In the genomic region with DNA sequence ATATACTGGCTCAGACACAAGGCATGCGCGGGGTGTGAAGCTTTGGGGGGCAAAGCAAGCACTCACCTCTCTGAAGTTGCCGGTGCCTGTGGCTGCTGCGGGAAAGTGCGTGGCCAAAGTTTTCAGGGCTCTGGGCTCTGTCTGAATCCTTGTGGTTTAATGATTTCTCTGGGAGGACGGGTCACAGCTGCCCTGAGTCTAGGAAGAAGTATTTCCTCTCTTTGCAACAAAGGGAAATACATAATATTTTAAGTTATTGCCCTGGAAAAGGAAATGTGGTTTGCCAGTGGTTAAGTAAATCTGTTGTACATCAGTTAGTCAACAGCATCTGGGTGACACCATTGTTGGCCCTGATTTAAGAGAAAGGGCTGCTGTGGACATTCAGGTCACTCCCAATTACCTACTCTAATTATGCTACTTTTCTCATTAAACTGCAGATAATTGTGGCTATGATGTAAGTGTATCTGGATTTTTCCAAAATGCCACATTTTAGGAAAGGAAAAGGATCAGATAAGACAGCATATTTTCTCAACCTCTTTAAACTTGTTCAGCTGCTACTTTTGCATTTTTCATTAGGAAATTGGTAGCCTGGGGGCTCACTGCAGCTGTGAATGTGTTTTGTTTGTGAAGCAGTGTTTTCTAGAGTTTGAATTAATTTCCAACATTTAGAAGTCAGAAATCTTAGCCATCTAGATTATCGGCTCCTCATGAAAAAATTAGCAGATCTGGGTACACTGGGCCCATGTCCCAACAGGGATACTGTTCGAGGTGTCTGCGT, we compare ENCODE assay signal across 1 cellular context.
TF ChIP-seq lines count a peak whose summit lies in the region.

No MANE protein-coding gene starts in this region.

TF ChIP-seq in A549, 52 proteins besides CTCF, POLR2A, EP300 and RAD21:
- TF ChIP-seq, protein P1, sequence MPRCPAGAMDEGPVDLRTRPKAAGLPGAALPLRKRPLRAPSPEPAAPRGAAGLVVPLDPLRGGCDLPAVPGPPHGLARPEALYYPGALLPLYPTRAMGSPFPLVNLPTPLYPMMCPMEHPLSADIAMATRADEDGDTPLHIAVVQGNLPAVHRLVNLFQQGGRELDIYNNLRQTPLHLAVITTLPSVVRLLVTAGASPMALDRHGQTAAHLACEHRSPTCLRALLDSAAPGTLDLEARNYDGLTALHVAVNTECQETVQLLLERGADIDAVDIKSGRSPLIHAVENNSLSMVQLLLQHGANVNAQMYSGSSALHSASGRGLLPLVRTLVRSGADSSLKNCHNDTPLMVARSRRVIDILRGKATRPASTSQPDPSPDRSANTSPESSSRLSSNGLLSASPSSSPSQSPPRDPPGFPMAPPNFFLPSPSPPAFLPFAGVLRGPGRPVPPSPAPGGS (IDR thresholded peaks at IDR 0.05), result no peak
- TF ChIP-seq FOSB (CRISPR knock-in tag; IDR thresholded peaks at IDR 0.05) (no peak), HOXB5 (CRISPR knock-in tag; IDR thresholded peaks at IDR 0.05) (no peak), RNF2 (IDR thresholded peaks at IDR 0.05; ENCODE audit: borderline replicate concordance, low read depth) (no peak)
- TF ChIP-seq, protein P2, sequence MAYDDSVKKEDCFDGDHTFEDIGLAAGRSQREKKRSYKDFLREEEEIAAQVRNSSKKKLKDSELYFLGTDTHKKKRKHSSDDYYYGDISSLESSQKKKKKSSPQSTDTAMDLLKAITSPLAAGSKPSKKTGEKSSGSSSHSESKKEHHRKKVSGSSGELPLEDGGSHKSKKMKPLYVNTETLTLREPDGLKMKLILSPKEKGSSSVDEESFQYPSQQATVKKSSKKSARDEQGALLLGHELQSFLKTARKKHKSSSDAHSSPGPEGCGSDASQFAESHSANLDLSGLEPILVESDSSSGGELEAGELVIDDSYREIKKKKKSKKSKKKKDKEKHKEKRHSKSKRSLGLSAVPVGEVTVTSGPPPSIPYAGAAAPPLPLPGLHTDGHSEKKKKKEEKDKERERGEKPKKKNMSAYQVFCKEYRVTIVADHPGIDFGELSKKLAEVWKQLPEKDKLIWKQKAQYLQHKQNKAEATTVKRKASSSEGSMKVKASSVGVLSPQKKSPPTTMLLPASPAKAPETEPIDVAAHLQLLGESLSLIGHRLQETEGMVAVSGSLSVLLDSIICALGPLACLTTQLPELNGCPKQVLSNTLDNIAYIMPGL (CRISPR knock-in tag; IDR thresholded peaks at IDR 0.05; ENCODE audit: borderline replicate concordance), result no peak
- TF ChIP-seq, protein P3, sequence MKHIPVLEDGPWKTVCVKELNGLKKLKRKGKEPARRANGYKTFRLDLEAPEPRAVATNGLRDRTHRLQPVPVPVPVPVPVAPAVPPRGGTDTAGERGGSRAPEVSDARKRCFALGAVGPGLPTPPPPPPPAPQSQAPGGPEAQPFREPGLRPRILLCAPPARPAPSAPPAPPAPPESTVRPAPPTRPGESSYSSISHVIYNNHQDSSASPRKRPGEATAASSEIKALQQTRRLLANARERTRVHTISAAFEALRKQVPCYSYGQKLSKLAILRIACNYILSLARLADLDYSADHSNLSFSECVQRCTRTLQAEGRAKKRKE (CRISPR knock-in tag; IDR thresholded peaks at IDR 0.05; ENCODE audit: low read depth), result no peak
TF ChIP-seq in A549: peak in this region for 0.
